In genomic region chr17:55157165-55157564, GRCh38 we compare ENCODE assay signal across 1 cellular context.
TF ChIP-seq lines count a peak whose summit lies in the region.

No MANE protein-coding gene starts in this region.

TF ChIP-seq in GM23338, 12 proteins besides CTCF, POLR2A, EP300 and RAD21 (continued from another document):
- TF ChIP-seq REST (IDR thresholded peaks at IDR 0.05; ENCODE audit: unreplicated experiment): no peak
- TF ChIP-seq EZH2phosphoT487 (IDR thresholded peaks at IDR 0.05; ENCODE audit: unreplicated experiment): no peak
- TF ChIP-seq, protein P1, sequence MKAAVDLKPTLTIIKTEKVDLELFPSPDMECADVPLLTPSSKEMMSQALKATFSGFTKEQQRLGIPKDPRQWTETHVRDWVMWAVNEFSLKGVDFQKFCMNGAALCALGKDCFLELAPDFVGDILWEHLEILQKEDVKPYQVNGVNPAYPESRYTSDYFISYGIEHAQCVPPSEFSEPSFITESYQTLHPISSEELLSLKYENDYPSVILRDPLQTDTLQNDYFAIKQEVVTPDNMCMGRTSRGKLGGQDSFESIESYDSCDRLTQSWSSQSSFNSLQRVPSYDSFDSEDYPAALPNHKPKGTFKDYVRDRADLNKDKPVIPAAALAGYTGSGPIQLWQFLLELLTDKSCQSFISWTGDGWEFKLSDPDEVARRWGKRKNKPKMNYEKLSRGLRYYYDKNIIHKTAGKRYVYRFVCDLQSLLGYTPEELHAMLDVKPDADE (IDR thresholded peaks at IDR 0.05): no peak
- no peak for TF ChIP-seq ZNF331 (CRISPR knock-in tag; IDR thresholded peaks at IDR 0.05; ENCODE audit: low read depth)
- no peak for TF ChIP-seq STAT1 (IDR thresholded peaks at IDR 0.05; ENCODE audit: unreplicated experiment)
- no peak for TF ChIP-seq ZNF114 (CRISPR knock-in tag; IDR thresholded peaks at IDR 0.05)
- TF ChIP-seq JUNB (IDR thresholded peaks at IDR 0.05; ENCODE audit: unreplicated experiment): no peak
- TF ChIP-seq EZH2 (IDR thresholded peaks at IDR 0.05; ENCODE audit: low read depth, unreplicated experiment): no peak
